21 cellular contexts compared by ENCODE assay signal in genomic region chr7:36083626-36084380, GRCh38.
"Had no signal": no experiment of that assay in that cellular context is flagged by ENCODE, and none has a peak within 500 bp of the region (broad histone marks: within the 10 kb centered on the region; RNA-seq: fewer than 3 reads in every experiment).

No MANE protein-coding gene starts in this region.

- H3K27me3 Mint-ChIP-seq: activated B cell treated with CpG ODN at 0.5 μM for 24 hours; activated CD4-positive, alpha-beta memory T cell treated with anti-CD3 and anti-CD28 coated beads for 36 hours; activated naive CD8-positive, alpha-beta T cell had no signal

- FAIRE-seq: astrocyte, TTC549 had no signal

- H3K4me1 Mint-ChIP-seq: activated B cell treated with CpG ODN at 0.5 μM for 24 hours; activated CD4-positive, alpha-beta T cell treated with anti-CD3 and anti-CD28 coated beads, Interleukin-2, amount 10 ng/mL, durations not matched to agents 7 days and 5 days; central memory CD8-positive, alpha-beta T cell; T-cell had no signal

- H3K4me3 ChIP-seq: SK-N-MC had no signal

- H3K27ac Mint-ChIP-seq: activated B cell treated with CpG ODN at 0.5 μM for 24 hours; activated CD4-positive, alpha-beta memory T cell treated with anti-CD3 and anti-CD28 coated beads for 36 hours; activated CD4-positive, alpha-beta T cell treated with anti-CD3 and anti-CD28 coated beads, Interleukin-2, amount 10 ng/mL, durations not matched to agents 7 days and 5 days; activated naive CD4-positive, alpha-beta T cell treated with anti-CD3 and anti-CD28 coated beads for 36 hours; activated naive CD8-positive, alpha-beta T cell; T-cell had no signal

- H3K4me3 Mint-ChIP-seq: activated B cell treated with CpG ODN at 0.5 μM for 24 hours; activated CD4-positive, alpha-beta memory T cell treated with anti-CD3 and anti-CD28 coated beads for 36 hours; activated CD4-positive, alpha-beta T cell treated with anti-CD3 and anti-CD28 coated beads, Interleukin-2, amount 10 ng/mL, durations not matched to agents 7 days and 5 days; activated naive CD4-positive, alpha-beta T cell treated with anti-CD3 and anti-CD28 coated beads for 36 hours; activated naive CD8-positive, alpha-beta T cell; activated T-cell treated with anti-CD3 and anti-CD28 coated beads, Interleukin-2, amount 50 U/mL, for 4 hours; central memory CD8-positive, alpha-beta T cell; T-cell had no signal

- H3K9me3 Mint-ChIP-seq: activated B cell treated with CpG ODN at 0.5 μM for 24 hours; activated CD4-positive, alpha-beta memory T cell treated with anti-CD3 and anti-CD28 coated beads for 36 hours; activated naive CD4-positive, alpha-beta T cell treated with anti-CD3 and anti-CD28 coated beads for 36 hours; activated T-cell treated with anti-CD3 and anti-CD28 coated beads, Interleukin-2, amount 50 U/mL, for 4 hours; central memory CD8-positive, alpha-beta T cell had no signal

- H3K27ac ChIP-seq: SK-N-MC had no signal

- H3K36me3 Mint-ChIP-seq: activated CD4-positive, alpha-beta memory T cell treated with anti-CD3 and anti-CD28 coated beads for 36 hours; T-cell had no signal

- DNase-seq: activated B cell treated with CpG ODN at 0.5 μM for 24 hours; activated CD4-positive, alpha-beta memory T cell treated with anti-CD3 and anti-CD28 coated beads for 36 hours; activated CD4-positive, alpha-beta T cell treated with anti-CD3 and anti-CD28 coated beads for 1 hour; activated CD4-positive, alpha-beta T cell treated with anti-CD3 and anti-CD28 coated beads, Interleukin-2, amount 10 ng/mL, durations not matched to agents 7 days and 5 days; activated CD8-positive, alpha-beta memory T cell treated with anti-CD3 and anti-CD28 coated beads for 24 hours; activated gamma-delta T cell; activated naive CD4-positive, alpha-beta T cell treated with anti-CD3 and anti-CD28 coated beads for 36 hours; activated T-cell treated with anti-CD3 and anti-CD28 coated beads, Interleukin-2, amount 50 U/mL, for 4 hours; KG1; NCI-H1048; NCI-H1930; NCI-H2227 treated with DMSO at 0.1 percent for 48 hours; NCI-H446 treated with DMSO at 0.1 percent for 48 hours; T-cell; T-helper 2 cell; T1000 had no signal

- ATAC-seq: activated T-cell treated with anti-CD3 and anti-CD28 coated beads, Interleukin-2, amount 50 U/mL, for 4 hours; T-cell had no signal
